In the genomic region with DNA sequence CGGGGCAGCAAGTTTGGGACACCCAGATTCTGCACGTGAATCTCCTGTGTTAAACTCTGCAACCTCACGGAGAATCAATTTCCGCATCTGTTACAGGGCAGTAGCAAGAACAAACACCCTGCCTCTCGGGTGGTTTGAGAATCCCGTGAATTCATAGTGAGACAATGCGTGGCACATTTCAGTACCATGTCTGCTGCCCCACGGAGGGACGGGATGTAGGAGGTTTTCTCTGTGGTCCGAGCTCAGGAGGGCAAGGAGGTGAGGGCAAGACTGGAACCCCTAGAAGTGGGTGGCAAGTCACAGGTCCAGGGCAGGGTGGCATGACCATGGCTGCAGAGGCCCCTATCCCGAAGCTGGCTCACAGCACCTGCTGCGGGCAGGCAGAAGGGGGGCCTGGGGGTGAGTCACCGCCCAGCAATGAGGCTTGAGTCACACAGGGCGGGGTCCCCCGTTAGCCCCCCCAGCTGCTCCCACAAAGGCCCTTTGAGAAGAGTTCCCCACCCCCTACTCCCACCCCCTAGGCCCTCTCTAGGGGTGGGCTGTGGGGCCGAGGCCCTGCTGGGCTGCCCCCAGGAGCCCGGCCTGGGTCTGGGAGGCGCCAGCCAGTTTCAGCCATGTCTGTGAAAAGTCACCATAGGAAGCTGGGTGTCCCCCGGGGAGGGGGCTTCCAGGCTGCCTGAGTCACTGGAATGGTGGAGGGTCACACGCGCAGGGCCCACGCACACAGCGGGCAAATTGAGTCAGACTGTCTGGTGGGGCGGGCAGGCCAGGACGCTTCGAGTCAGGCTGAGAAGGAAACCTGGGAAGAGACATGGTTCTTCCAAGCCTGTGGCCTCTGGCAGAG, we compare ENCODE assay signal across 8 cellular contexts. TPM values are rescaled to one million over a fixed set of nuclear protein-coding genes. Genes with fewer than 3 reads are reported as not detected.
DNase-seq lines count a peak whose midpoint lies in the region; ATAC-seq and TF ChIP-seq lines count a peak whose summit lies in the region.

No MANE protein-coding gene starts in this region.

- peak overlapping the region; percentile 74 for H3K4me3 Mint-ChIP-seq in activated CD4-positive, alpha-beta memory T cell treated with anti-CD3 and anti-CD28 coated beads for 36 hours

- H3K27ac ChIP-seq in dorsolateral prefrontal cortex (peak overlapping the region; percentile 72 to 99 (median 94)), right lobe of liver (peak overlapping the region; percentile 56 to 66 (median 60))

- H3K4me3 ChIP-seq in dorsolateral prefrontal cortex (peak overlapping the region in 58 of 59 donors; percentile 12 to 63 (median 44)), right lobe of liver (no peak overlapping the region)

- intact Hi-C loops in activated CD4-positive, alpha-beta memory T cell treated with anti-CD3 and anti-CD28 coated beads for 36 hours (cut with micrococcal nuclease) = loop anchor here (2.0 kb wide), 1 partner anchor 14 kb away; no protein-coding TSS in a partner anchor
- intact Hi-C loops in dorsolateral prefrontal cortex (cut with DNase I) (loop anchor here in 1 of 2 donors (2.0 kb wide), 1 partner anchor 56 kb away; a partner anchor contains a TSS), right lobe of liver (cut with DNase I) (no loop called here)

- no peaks in the 10 kb centered on the region for H3K9me3 ChIP-seq in right lobe of liver

- TF ChIP-seq CTCF in dorsolateral prefrontal cortex (IDR thresholded peaks at IDR 0.05 in 54 of 56, conservative IDR thresholded peaks at IDR 0.05 in 2 of 56; ENCODE audit: low read depth in 1 of 56, partially characterized antibody in 56 of 56) (no peak), right lobe of liver (IDR thresholded peaks at IDR 0.05) (no peak)

- no peak for TF ChIP-seq POLR2A in right lobe of liver (IDR thresholded peaks at IDR 0.05)

- H3K27me3 ChIP-seq in dorsolateral prefrontal cortex = no peaks in the 10 kb centered on the region
- H3K27me3 ChIP-seq in right lobe of liver = no peaks in the 10 kb centered on the region

- WGBS in right lobe of liver (ENCODE audit: insufficient coverage, low coverage, low lambda C conversion rate, missing lambda C conversion rate) = 45% methylated on average over 5 of the region's 26 CpGs

- peak in 3 of 4 donors; percentile 7 to 20 (median 20) for ATAC-seq in right lobe of liver

- H3K9me3 Mint-ChIP-seq in activated CD4-positive, alpha-beta memory T cell treated with anti-CD3 and anti-CD28 coated beads for 36 hours = no peaks in the 10 kb centered on the region

- no peaks in the 10 kb centered on the region for H3K27me3 Mint-ChIP-seq in activated CD4-positive, alpha-beta memory T cell treated with anti-CD3 and anti-CD28 coated beads for 36 hours

- DNase-seq in SIG-M5 treated with dmso at 0.1 percent for 504 hours (lab: John Stamatoyannopoulos, UW; ENCODE audit: unreplicated experiment) (peak; percentile 15), SIG-M5 (lab: John Stamatoyannopoulos, UW) (no peak), dorsolateral prefrontal cortex (peak in 7 of 10 donors; percentile 67 to 92 (median 83)), right lobe of liver (peak in 2 of 3 donors; percentile 53 to 62), NCI-H82 treated with DMSO at 0.1 percent for 48 hours (lab: John Stamatoyannopoulos, UW; ENCODE audit: unreplicated experiment) (no peak), HuH-7 (ENCODE audit: low spot score) (no peak)
- DNase-seq in activated CD4-positive, alpha-beta memory T cell treated with anti-CD3 and anti-CD28 coated beads for 36 hours = peak; percentile 77
- DNase-seq in stimulated activated CD8-positive, alpha-beta memory T cell treated with anti-CD3 and anti-CD28 coated beads, Interleukin-4, amount 100 ng/mL, for 48 hours = peak; percentile 74

- CTCF ChIA-PET in activated CD4-positive, alpha-beta memory T cell treated with anti-CD3 and anti-CD28 coated beads for 36 hours (lab: Charles Lee) = interaction anchor here (0.7 to 3.4 kb wide), 4 partner anchors 8 to 12 kb away, joined by 3 to 33 read pairs (median 4); no protein-coding TSS in a partner anchor

- H3K36me3 Mint-ChIP-seq in activated CD4-positive, alpha-beta memory T cell treated with anti-CD3 and anti-CD28 coated beads for 36 hours = no peaks in the 10 kb centered on the region

- peak overlapping the region; percentile 88 for H3K27ac Mint-ChIP-seq in activated CD4-positive, alpha-beta memory T cell treated with anti-CD3 and anti-CD28 coated beads for 36 hours

- no peaks in the 10 kb centered on the region for H3K36me3 ChIP-seq in right lobe of liver

- POLR2A ChIA-PET in activated CD4-positive, alpha-beta memory T cell treated with anti-CD3 and anti-CD28 coated beads for 36 hours (lab: Charles Lee) = interaction anchor here (0.6 to 6.6 kb wide), 4 partner anchors 10 to 238 kb away, joined by 3 to 80 read pairs (median 18); no protein-coding TSS in a partner anchor

- H3K4me1 ChIP-seq in right lobe of liver = no peaks in the 10 kb centered on the region

- H3K4me1 Mint-ChIP-seq in activated CD4-positive, alpha-beta memory T cell treated with anti-CD3 and anti-CD28 coated beads for 36 hours (ENCODE audit: low read depth) = peaks cover 35% of the 10 kb centered on the region

RNA-seq across cellular contexts. Expression of a gene that starts 25.8 kb away (rescaled TPM):
- 1 to 10 TPM; 1.1 to 2.7 TPM for total RNA-seq in activated CD4-positive, alpha-beta memory T cell treated with anti-CD3 and anti-CD28 coated beads for 36 hours
- total RNA-seq in dorsolateral prefrontal cortex = 10 to 100 TPM in 110 of 120 experiments, 1 to 10 TPM in 10; 4.1 to 33.8 (median 17.0) TPM
- total RNA-seq in right lobe of liver = not detected

RNA-seq across cellular contexts. Expression of a gene that starts 54.8 kb away (rescaled TPM):
- total RNA-seq in activated CD4-positive, alpha-beta memory T cell treated with anti-CD3 and anti-CD28 coated beads for 36 hours = 1 to 10 TPM; 7.7 to 9.0 TPM
- total RNA-seq in dorsolateral prefrontal cortex (10 to 100 TPM in 23 of 120 experiments, 1 to 10 TPM in 97; 2.8 to 13.5 (median 8.1) TPM), right lobe of liver (1 to 10 TPM in 4 of 6 experiments, under 1 TPM in 2; 0.34 to 3.7 (median 1.2) TPM)

RNA-seq across cellular contexts. Expression of a gene that starts 54.9 kb away (rescaled TPM):
- total RNA-seq in activated CD4-positive, alpha-beta memory T cell treated with anti-CD3 and anti-CD28 coated beads for 36 hours = 10 to 100 TPM; 25.8 to 31.0 TPM
- total RNA-seq in dorsolateral prefrontal cortex = 100 to 1,000 TPM in 8 of 120 experiments, 10 to 100 TPM in 112; 50.4 to 138 (median 75.1) TPM
- 10 to 100 TPM; 16.5 to 29.8 (median 18.1) TPM for total RNA-seq in right lobe of liver

RNA-seq across cellular contexts. Expression of a gene that starts 55.9 kb away (rescaled TPM):
- total RNA-seq in activated CD4-positive, alpha-beta memory T cell treated with anti-CD3 and anti-CD28 coated beads for 36 hours = 10 to 100 TPM in 1 of 2 experiments, 1 to 10 TPM in 1; 9.2 to 10.2 TPM
- 1 to 10 TPM; 4.0 to 10.0 (median 6.6) TPM for total RNA-seq in dorsolateral prefrontal cortex
- total RNA-seq in right lobe of liver = 1 to 10 TPM in 5 of 6 experiments, under 1 TPM in 1; 0.98 to 3.7 (median 1.7) TPM

Comparison
In these comparisons a context has a peak if more than half of its experiments do, and no peak if none do; other contexts are left out.
1. DNase-seq: peak in SIG-M5 treated with dmso at 0.1 percent for 504 hours (single experiment), activated CD4-positive, alpha-beta memory T cell treated with anti-CD3 and anti-CD28 coated beads for 36 hours (single experiment), dorsolateral prefrontal cortex (7 of 10), right lobe of liver (2 of 3) and stimulated activated CD8-positive, alpha-beta memory T cell treated with anti-CD3 and anti-CD28 coated beads, Interleukin-4, amount 100 ng/mL, for 48 hours (single experiment); none in SIG-M5 (single experiment), NCI-H82 treated with DMSO at 0.1 percent for 48 hours (single experiment) and HuH-7 (single experiment).
2. H3K4me3 ChIP-seq: peak in dorsolateral prefrontal cortex (58 of 59); none in right lobe of liver (0 of 3).